In the genomic region with DNA sequence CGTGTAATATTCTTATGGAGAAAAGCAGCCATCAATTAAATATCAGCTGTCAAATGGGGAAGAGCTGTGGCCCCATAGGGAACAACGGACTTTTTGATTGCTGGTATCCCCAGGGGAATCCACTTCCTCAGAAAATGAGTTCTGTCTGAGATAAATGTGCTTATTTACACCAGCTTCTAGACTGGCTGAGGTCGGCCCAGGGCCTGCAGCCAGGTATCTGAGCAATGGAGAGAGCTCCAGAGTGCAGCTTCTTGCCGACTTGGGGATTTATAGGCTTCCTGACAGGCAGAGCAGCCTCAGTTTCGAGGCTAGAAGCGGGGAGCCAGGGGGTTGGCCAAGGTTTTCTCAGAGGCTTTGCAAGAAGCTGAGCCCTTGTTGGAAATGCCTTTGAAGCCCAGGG, we compare ENCODE assay signal across 10 cellular contexts.
DNase-seq lines count a peak whose midpoint lies in the region; ATAC-seq and TF ChIP-seq lines count a peak whose summit lies in the region.
"Had no signal": no experiment of that assay in that cellular context is flagged by ENCODE, and none has a peak within 500 bp of the region (broad histone marks: within the 10 kb centered on the region; RNA-seq: fewer than 3 reads in every experiment).

No MANE protein-coding gene starts in this region.

- no peaks in the 10 kb centered on the region for H3K79me2 ChIP-seq in mammary epithelial cell (ENCODE audit: insufficient read depth, low read length)

- no peaks in the 10 kb centered on the region for H3K9me3 ChIP-seq in mammary epithelial cell (replicated peaks; ENCODE audit: insufficient read depth, low read length)
- no peaks in the 10 kb centered on the region for H3K9me3 ChIP-seq in mucosa of stomach (ENCODE audit: control insufficient read depth, low read length)
- H3K9me3 ChIP-seq in uterus = no peaks in the 10 kb centered on the region

- no peak for TF ChIP-seq POLR2A in uterus (IDR thresholded peaks at IDR 0.05)

- H3K36me3 ChIP-seq in mammary epithelial cell (ENCODE audit: insufficient read depth, low read length) = no peaks in the 10 kb centered on the region
- no peaks in the 10 kb centered on the region for H3K36me3 ChIP-seq in mucosa of stomach (ENCODE audit: control insufficient read depth, insufficient read depth, low read length)
- no peaks in the 10 kb centered on the region for H3K36me3 ChIP-seq in uterus

- peak overlapping the region; percentile 58 for H3K27ac ChIP-seq in mammary epithelial cell (ENCODE audit: insufficient read depth, low read depth, low read length)
- peak overlapping the region; percentile 90 to 93 for H3K27ac ChIP-seq in uterus

- H3K9ac ChIP-seq in mammary epithelial cell (ENCODE audit: insufficient read depth, low read length) (peak overlapping the region; percentile 11), mucosa of stomach (ENCODE audit: low read length) (peak overlapping the region; percentile 51)

- H4K20me1 ChIP-seq in mammary epithelial cell (ENCODE audit: insufficient read depth, low read length) = no peaks in the 10 kb centered on the region

- in situ Hi-C loops in mammary epithelial cell (cut with MboI; ENCODE audit: low sequenced_read_pairs in 2 of 2) = no loop called here

- H2AFZ ChIP-seq in mammary epithelial cell (ENCODE audit: low read depth, low read length) = peak overlapping the region; percentile 53

- H3K4me1 ChIP-seq in mammary epithelial cell (ENCODE audit: insufficient read depth, low read length) (peaks cover 70% of the 10 kb centered on the region), mucosa of stomach (ENCODE audit: control insufficient read depth, insufficient read depth, low read length) (peaks cover 51% of the 10 kb centered on the region), uterus (peaks cover 36 to 59% of the 10 kb centered on the region in 2 donors)

- H3K4me3 ChIP-seq in mammary epithelial cell (replicated peaks in 1 of 3; ENCODE audit: insufficient read depth in 1 of 3, low read depth in 2 of 3, low read length in 3 of 3) (no peak overlapping the region), mucosa of stomach (ENCODE audit: low read length) (no peak overlapping the region), uterus (no peak overlapping the region)

- ATAC-seq in GM21515 (IDR thresholded peaks at IDR 0.05; ENCODE audit: unreplicated experiment) = no peak
- ATAC-seq: CD8-positive, alpha-beta T cell had no signal

- 50% methylated on average over 6 of the region's 6 CpGs for WGBS in mammary epithelial cell (ENCODE audit: low coverage, missing lambda C conversion rate)

- DNase-seq in activated effector memory CD4-positive, alpha-beta T cell treated with anti-CD3 and anti-CD28 coated beads, Interleukin-2, amount 50 U/mL, for 16 hours = peak; percentile 24
- no peak for DNase-seq in activated effector memory CD4-positive, alpha-beta T cell treated with Interleukin-2 at 50 U/mL for 16 hours
- DNase-seq in mammary epithelial cell = no peak
- DNase-seq in uterus = peak; percentile 78 to 82
- DNase-seq in NCI-H510A treated with DMSO at 0.1 percent for 48 hours (lab: John Stamatoyannopoulos, UW) = no peak
- no peak for DNase-seq in SIG-M5 treated with dmso at 0.1 percent for 504 hours (lab: John Stamatoyannopoulos, UW; ENCODE audit: unreplicated experiment)
- DNase-seq: activated B cell treated with CpG ODN at 0.5 μM for 24 hours; CD8-positive, alpha-beta T cell had no signal

- dilution Hi-C loops in mammary epithelial cell (cut with HindIII; ENCODE audit: low sequenced_read_pairs) = no loop called here

- no TSS peak for BruUV-seq in mammary epithelial cell (replicated peaks; lab: Mats Ljungman, UMichigan)

- TF ChIP-seq CTCF in mammary epithelial cell (conservative IDR thresholded peaks at IDR 0.05 in 1 of 2, IDR thresholded peaks at IDR 0.05 in 1 of 2; ENCODE audit: extremely low read depth in 1 of 2, insufficient read depth in 1 of 2, low read depth in 1 of 2, low read length in 2 of 2) (no peak), uterus (IDR thresholded peaks at IDR 0.05) (no peak)

- intact Hi-C loops in mammary epithelial cell (cut with micrococcal nuclease) (no loop called here), uterus (cut with DNase I; ENCODE audit: low total_unique reads) (no loop called here)

- no peak overlapping the region for H3K4me2 ChIP-seq in mammary epithelial cell (ENCODE audit: insufficient read depth, low read depth, low read length)

- CTCF ChIA-PET in mammary epithelial cell (lab: Charles Lee; ENCODE audit: low non-redundant PET) = no interaction called here

- no peaks in the 10 kb centered on the region for H3K27me3 ChIP-seq in mammary epithelial cell (ENCODE audit: insufficient read depth, low read length)
- H3K27me3 ChIP-seq in mucosa of stomach (ENCODE audit: control insufficient read depth, insufficient read depth, low read length) = no peaks in the 10 kb centered on the region
- no peaks in the 10 kb centered on the region for H3K27me3 ChIP-seq in uterus

Comparison
In these comparisons a context has a peak if more than half of its experiments do, and no peak if none do; other contexts are left out.
1. DNase-seq: peak in activated effector memory CD4-positive, alpha-beta T cell treated with anti-CD3 and anti-CD28 coated beads, Interleukin-2, amount 50 U/mL, for 16 hours (single experiment) and uterus (2 of 2); none in activated effector memory CD4-positive, alpha-beta T cell treated with Interleukin-2 at 50 U/mL for 16 hours (single experiment), mammary epithelial cell (single experiment), NCI-H510A treated with DMSO at 0.1 percent for 48 hours (single experiment) and SIG-M5 treated with dmso at 0.1 percent for 504 hours (single experiment).